19 cellular contexts compared by ENCODE assay signal in the genomic region with DNA sequence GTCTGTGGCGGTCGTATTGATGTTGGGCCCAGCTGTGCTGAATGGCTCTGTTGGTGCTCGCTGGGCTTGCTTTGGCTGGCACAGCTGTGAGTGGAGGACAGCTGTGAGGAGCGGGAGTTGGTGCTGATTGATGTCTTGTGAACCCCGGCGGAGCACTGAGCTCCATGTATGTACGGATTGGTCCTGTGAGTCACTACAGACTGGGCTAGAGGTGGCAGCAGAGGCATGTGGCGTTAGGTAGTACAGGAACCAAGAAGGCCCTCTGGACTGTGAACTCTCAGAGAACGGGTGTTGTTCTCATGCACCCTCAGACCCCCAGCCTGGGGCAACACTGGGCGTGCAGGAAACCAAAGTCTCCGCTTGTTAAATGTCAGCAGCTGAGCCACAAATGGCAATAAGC.
DNase-seq lines count a peak whose midpoint lies in the region; ATAC-seq and TF ChIP-seq lines count a peak whose summit lies in the region.
"Had no signal": no experiment of that assay in that cellular context is flagged by ENCODE, and none has a peak within 500 bp of the region (broad histone marks: within the 10 kb centered on the region; RNA-seq: fewer than 3 reads in every experiment).

No MANE protein-coding gene starts in this region.

- no peaks in the 10 kb centered on the region for H3K4me1 ChIP-seq in spleen
- H3K4me1 ChIP-seq: suprapubic skin had no signal

- TF ChIP-seq POLR2A in spleen (IDR thresholded peaks at IDR 0.05) = no peak

- TF ChIP-seq CTCF in WERI-Rb-1 (IDR thresholded peaks at IDR 0.05; ENCODE audit: low read depth, low read length) = 0 out of 2 replicates have a peak, but pooled peaks have one; percentile 12
- no peak for TF ChIP-seq CTCF in spleen (IDR thresholded peaks at IDR 0.05 in 8 of 11, conservative IDR thresholded peaks at IDR 0.05 in 3 of 11)
- TF ChIP-seq CTCF in omental fat pad (IDR thresholded peaks at IDR 0.05) = no peak

- intact Hi-C loops in spleen (cut with DNase I; ENCODE audit: low total_unique reads) = no loop called here

- DNase-seq in EH (ENCODE audit: low read depth) (peak; percentile 31), WERI-Rb-1 (no peak), mesenteric fat pad (ENCODE audit: low spot score) (peak; percentile 81), spleen (peak; percentile 70), SIG-M5 (lab: John Stamatoyannopoulos, UW) (no peak), omental fat pad (ENCODE audit: low spot score) (no peak)
- DNase-seq: activated T-cell treated with anti-CD3 and anti-CD28 coated beads, Interleukin-2, amount 50 U/mL, for 1 hour; DMS153; erythroblast; Karpas-422; left colon; mucosa of descending colon; NCI-H226; NK-92 treated with Interleukin-12 subunit alpha and Interleukin-12 subunit beta, amount 100 ng/mL, for 24 hours; stimulated activated CD8-positive, alpha-beta memory T cell treated with anti-CD3 and anti-CD28 coated beads, Interleukin-4, amount 100 ng/mL, for 48 hours had no signal

- 67 to 89% (median 84%) methylated on average over 10 to 11 of the region's 11 CpGs for WGBS in spleen, 5 donors

- no peaks in the 10 kb centered on the region for H3K36me3 ChIP-seq in WERI-Rb-1
- H3K36me3 ChIP-seq in spleen = no peaks in the 10 kb centered on the region
- H3K36me3 ChIP-seq: suprapubic skin had no signal

- ATAC-seq in omental fat pad (ENCODE audit: low FRiP score) (no peak), GM21723 (IDR thresholded peaks at IDR 0.05; ENCODE audit: unreplicated experiment) (no peak)
- ATAC-seq: left colon, mucosa of descending colon had no signal

- H3K9me3 ChIP-seq in WERI-Rb-1 (ENCODE audit: severe bottlenecking) = peaks cover 5% of the 10 kb centered on the region
- H3K9me3 ChIP-seq in spleen = no peaks in the 10 kb centered on the region
- H3K9me3 ChIP-seq: mucosa of descending colon, suprapubic skin had no signal

- H3K27me3 ChIP-seq in WERI-Rb-1 (ENCODE audit: insufficient read depth, low read depth, severe bottlenecking) (no peaks in the 10 kb centered on the region), spleen (replicated peaks in 1 of 7) (no peaks in the 10 kb centered on the region)
- H3K27me3 ChIP-seq: suprapubic skin had no signal

- H3K27ac ChIP-seq in WERI-Rb-1 (no peak overlapping the region), spleen (no peak overlapping the region)
- H3K27ac ChIP-seq: RWPE1, skin epidermis, suprapubic skin had no signal

- H3K4me3 ChIP-seq in WERI-Rb-1 (ENCODE audit: low read depth, low read length) = no peak overlapping the region
- H3K4me3 ChIP-seq in spleen = no peak overlapping the region
- H3K4me3 ChIP-seq: mucosa of descending colon, skin epidermis, suprapubic skin had no signal

Comparison
In these comparisons a context has a peak if more than half of its experiments do, and no peak if none do; other contexts are left out.
1. DNase-seq: peak in EH (single experiment), mesenteric fat pad (single experiment) and spleen (single experiment); none in WERI-Rb-1 (single experiment), SIG-M5 (single experiment) and omental fat pad (single experiment).